In the genomic region with DNA sequence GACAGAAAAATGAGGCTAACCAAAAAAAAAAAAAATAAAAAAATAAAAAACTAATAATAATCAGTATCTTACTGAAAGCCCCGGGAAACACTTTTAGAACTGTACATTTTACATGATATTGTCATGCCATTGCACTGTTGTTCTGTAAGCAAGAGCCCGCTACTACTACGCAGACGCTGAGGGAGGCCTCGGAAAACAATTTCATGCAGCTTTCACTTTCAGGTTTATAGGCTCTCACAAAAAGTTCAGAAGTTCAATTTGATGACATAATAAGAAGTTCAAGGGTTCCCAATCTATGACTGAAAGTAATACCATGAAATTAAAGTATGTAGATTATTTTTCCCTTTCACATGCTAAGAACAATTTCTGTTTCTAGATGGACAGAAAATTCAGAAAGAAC, we compare ENCODE assay signal across 1 cellular context.
TF ChIP-seq lines count a peak whose summit lies in the region.

No MANE protein-coding gene starts in this region.

TF ChIP-seq in IMR-90, 13 proteins besides CTCF, POLR2A, EP300 and RAD21:
- TF ChIP-seq MAZ (IDR thresholded peaks at IDR 0.05; ENCODE audit: borderline replicate concordance, low read depth, low read length) (no peak), BHLHE40 (IDR thresholded peaks at IDR 0.05; ENCODE audit: low read depth, low read length) (no peak), MAFK (IDR thresholded peaks at IDR 0.05; ENCODE audit: low read depth, low read length) (no peak), MXI1 (IDR thresholded peaks at IDR 0.05; ENCODE audit: borderline replicate concordance, low read depth, low read length) (no peak), CHD1 (IDR thresholded peaks at IDR 0.05; ENCODE audit: low read depth, low read length) (no peak), RCOR1 (IDR thresholded peaks at IDR 0.05; ENCODE audit: insufficient replicate concordance, low read length) (no peak), FOS (IDR thresholded peaks at IDR 0.05; ENCODE audit: low read depth, low read length) (no peak), SMC3 (IDR thresholded peaks at IDR 0.05; ENCODE audit: low read depth, low read length) (no peak), NFE2L2 (IDR thresholded peaks at IDR 0.05; ENCODE audit: low read depth, low read length) (no peak), CEBPB (IDR thresholded peaks at IDR 0.05; ENCODE audit: low read depth, low read length) (no peak), RFX5 (IDR thresholded peaks at IDR 0.05; ENCODE audit: low read depth, low read length) (no peak)
- TF ChIP-seq, protein P1, sequence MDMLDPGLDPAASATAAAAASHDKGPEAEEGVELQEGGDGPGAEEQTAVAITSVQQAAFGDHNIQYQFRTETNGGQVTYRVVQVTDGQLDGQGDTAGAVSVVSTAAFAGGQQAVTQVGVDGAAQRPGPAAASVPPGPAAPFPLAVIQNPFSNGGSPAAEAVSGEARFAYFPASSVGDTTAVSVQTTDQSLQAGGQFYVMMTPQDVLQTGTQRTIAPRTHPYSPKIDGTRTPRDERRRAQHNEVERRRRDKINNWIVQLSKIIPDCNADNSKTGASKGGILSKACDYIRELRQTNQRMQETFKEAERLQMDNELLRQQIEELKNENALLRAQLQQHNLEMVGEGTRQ (IDR thresholded peaks at IDR 0.05; ENCODE audit: low read depth, low read length): no peak
- TF ChIP-seq, protein P2, sequence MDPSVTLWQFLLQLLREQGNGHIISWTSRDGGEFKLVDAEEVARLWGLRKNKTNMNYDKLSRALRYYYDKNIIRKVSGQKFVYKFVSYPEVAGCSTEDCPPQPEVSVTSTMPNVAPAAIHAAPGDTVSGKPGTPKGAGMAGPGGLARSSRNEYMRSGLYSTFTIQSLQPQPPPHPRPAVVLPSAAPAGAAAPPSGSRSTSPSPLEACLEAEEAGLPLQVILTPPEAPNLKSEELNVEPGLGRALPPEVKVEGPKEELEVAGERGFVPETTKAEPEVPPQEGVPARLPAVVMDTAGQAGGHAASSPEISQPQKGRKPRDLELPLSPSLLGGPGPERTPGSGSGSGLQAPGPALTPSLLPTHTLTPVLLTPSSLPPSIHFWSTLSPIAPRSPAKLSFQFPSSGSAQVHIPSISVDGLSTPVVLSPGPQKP (IDR thresholded peaks at IDR 0.05; ENCODE audit: borderline replicate concordance, low read depth, low read length): no peak
TF ChIP-seq in IMR-90: peak in this region for 0.
